9 cellular contexts compared by ENCODE assay signal in the genomic region with DNA sequence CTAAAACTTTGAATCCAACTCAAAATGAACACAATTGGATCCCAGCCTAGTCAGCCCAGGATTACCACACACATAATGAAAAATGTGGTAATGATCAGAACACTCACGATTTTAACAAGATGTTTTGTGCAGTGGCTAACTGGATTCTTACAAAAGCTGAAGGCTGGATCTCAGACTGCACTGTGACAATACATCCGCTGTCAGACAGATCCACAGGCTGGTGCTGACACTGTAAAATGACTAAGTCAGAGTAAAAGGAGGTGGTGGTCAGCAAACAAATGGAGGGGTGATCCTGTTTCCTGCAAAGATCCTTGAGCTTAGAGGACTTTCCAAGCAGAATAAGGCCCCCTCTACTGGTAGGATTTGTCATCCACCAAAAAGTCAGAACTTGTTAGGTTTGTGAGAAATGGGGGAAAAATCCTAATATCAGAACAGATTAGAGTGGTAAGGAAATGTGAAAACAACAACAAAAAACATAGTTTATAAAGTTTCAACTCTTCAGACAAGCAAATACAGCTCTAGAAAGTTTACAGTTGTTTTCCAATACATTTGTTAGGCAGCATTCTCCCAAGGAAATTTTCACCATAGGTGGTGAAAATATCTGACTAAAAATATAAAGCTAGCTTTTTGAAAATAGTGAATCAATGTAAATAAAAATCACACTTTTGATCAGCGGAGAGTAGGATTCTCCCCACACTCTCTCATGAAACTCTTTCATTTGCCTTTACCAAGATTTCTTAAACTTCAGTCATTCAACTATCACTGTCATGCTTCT.
DNase-seq lines count a peak whose midpoint lies in the region; ATAC-seq and TF ChIP-seq lines count a peak whose summit lies in the region.
"Had no signal": no experiment of that assay in that cellular context is flagged by ENCODE, and none has a peak within 500 bp of the region (broad histone marks: within the 10 kb centered on the region; RNA-seq: fewer than 3 reads in every experiment).

No MANE protein-coding gene starts in this region.

- DNase-seq in CD8-positive, alpha-beta T cell = no peak
- DNase-seq in H4 (ENCODE audit: low spot score) (peak; percentile 38), endodermal cell (peak; percentile 71), midbrain (lab: John Stamatoyannopoulos, UW) (peak; percentile 63)
- no peak for DNase-seq in activated CD4-positive, CD25-positive, alpha-beta regulatory T cell treated with anti-CD3 and anti-CD28 coated beads, Interleukin-2, amount 50 U/mL, for 72 hours

- peak; percentile 38 for TF ChIP-seq CTCF in CD8-positive, alpha-beta T cell (IDR thresholded peaks at IDR 0.05)
- TF ChIP-seq CTCF in OCI-LY1 (IDR thresholded peaks at IDR 0.05; ENCODE audit: low read length) (peak; percentile 70), endodermal cell (conservative IDR thresholded peaks at IDR 0.05) (peak; percentile 88)

- CTCF ChIA-PET in CD8-positive, alpha-beta T cell (lab: Charles Lee) = interaction anchor here (0.7 to 1.7 kb wide), 10 partner anchors 11 to 1594 kb away, joined by 3 to 7 read pairs (median 4); no protein-coding TSS in a partner anchor

- WGBS in endodermal cell (ENCODE audit: insufficient coverage in 1 of 2, insufficient read length in 1 of 2), 2 experiments = 54 to 64% methylated on average over 2 to 3 of the region's 3 CpGs

- H3K9me3 Mint-ChIP-seq in CD8-positive, alpha-beta T cell = peaks cover 2% of the 10 kb centered on the region
- H3K9me3 Mint-ChIP-seq in endodermal cell = peaks cover 20% of the 10 kb centered on the region

- H3F3A ChIP-seq in OCI-LY1 (ENCODE audit: insufficient read depth, low read length) = no peaks in the 10 kb centered on the region

- POLR2A ChIA-PET in CD8-positive, alpha-beta T cell (lab: Charles Lee) = no interaction called here

- H3K4me1 Mint-ChIP-seq in CD8-positive, alpha-beta T cell (ENCODE audit: low read depth) = no peaks in the 10 kb centered on the region
- H3K4me1 Mint-ChIP-seq in endodermal cell = peaks cover 12% of the 10 kb centered on the region

- no peaks in the 10 kb centered on the region for H4K20me1 ChIP-seq in OCI-LY1 (ENCODE audit: insufficient read depth, low read length)

- H3K4me1 ChIP-seq in CD8-positive, alpha-beta T cell (ENCODE audit: insufficient read depth, low read length) = no peaks in the 10 kb centered on the region
- H3K4me1 ChIP-seq in OCI-LY1 (ENCODE audit: insufficient read depth, low read length, severe bottlenecking) = peaks cover 9% of the 10 kb centered on the region
- peaks cover 4% of the 10 kb centered on the region for H3K4me1 ChIP-seq in endodermal cell (ENCODE audit: control insufficient read depth, insufficient read depth, low read length)

- no peaks in the 10 kb centered on the region for H3K27me3 ChIP-seq in CD8-positive, alpha-beta T cell (ENCODE audit: insufficient read depth, low read length)
- H3K27me3 ChIP-seq in OCI-LY1 (ENCODE audit: insufficient read depth, low read length) (no peaks in the 10 kb centered on the region), endodermal cell (ENCODE audit: control insufficient read depth, insufficient read depth, low read length, poor library complexity, severe bottlenecking) (no peaks in the 10 kb centered on the region)
- H3K27me3 ChIP-seq: neutrophil had no signal

- H3K27ac Mint-ChIP-seq in CD8-positive, alpha-beta T cell = no peak overlapping the region
- H3K27ac Mint-ChIP-seq in endodermal cell = peak overlapping the region; percentile 58

- H3K36me3 ChIP-seq in CD8-positive, alpha-beta T cell (ENCODE audit: insufficient read depth, low read length) = no peaks in the 10 kb centered on the region
- H3K36me3 ChIP-seq in OCI-LY1 (ENCODE audit: insufficient read depth, low read length) (no peaks in the 10 kb centered on the region), endodermal cell (ENCODE audit: control insufficient read depth, insufficient read depth, low read length) (no peaks in the 10 kb centered on the region)
- H3K36me3 ChIP-seq: neutrophil had no signal

- H3K27me3 Mint-ChIP-seq in CD8-positive, alpha-beta T cell (ENCODE audit: low read depth) = peaks cover 9% of the 10 kb centered on the region
- peaks cover 2% of the 10 kb centered on the region for H3K27me3 Mint-ChIP-seq in endodermal cell (ENCODE audit: insufficient read depth)

- intact Hi-C loops in CD8-positive, alpha-beta T cell (cut with DNase I, micrococcal nuclease) = loop anchor here (1.0 to 5.0 kb wide), 5 partner anchors 112 to 440 kb away; no protein-coding TSS in a partner anchor

- H3K27ac ChIP-seq in CD8-positive, alpha-beta T cell (ENCODE audit: low read depth, low read length) = no peak overlapping the region
- no peak overlapping the region for H3K27ac ChIP-seq in OCI-LY1 (ENCODE audit: low read depth, low read length, poor library complexity, severe bottlenecking)
- H3K27ac ChIP-seq in endodermal cell (ENCODE audit: low read depth, low read length) = no peak overlapping the region
- H3K27ac ChIP-seq: neutrophil had no signal

- no peaks in the 10 kb centered on the region for H3K36me3 Mint-ChIP-seq in CD8-positive, alpha-beta T cell
- peaks cover 3% of the 10 kb centered on the region for H3K36me3 Mint-ChIP-seq in endodermal cell (ENCODE audit: low read depth)

- H3K4me2 ChIP-seq in OCI-LY1 (ENCODE audit: low read length) = no peak overlapping the region

- H3K79me2 ChIP-seq in OCI-LY1 (ENCODE audit: insufficient read depth, low read length) = no peaks in the 10 kb centered on the region

- no peaks in the 10 kb centered on the region for H3K9me3 ChIP-seq in CD8-positive, alpha-beta T cell (ENCODE audit: low read length)
- peaks cover 5% of the 10 kb centered on the region; the same call in 1 of the 2 replicates for H3K9me3 ChIP-seq in OCI-LY1 (ENCODE audit: low read length)
- H3K9me3 ChIP-seq in endodermal cell (ENCODE audit: control insufficient read depth, low read length) = peaks cover 7% of the 10 kb centered on the region
- H3K9me3 ChIP-seq: neutrophil had no signal

- no peak overlapping the region for H3K4me3 Mint-ChIP-seq in CD8-positive, alpha-beta T cell
- H3K4me3 Mint-ChIP-seq in endodermal cell = no peak overlapping the region

- ATAC-seq in CD8-positive, alpha-beta T cell = no peak
- ATAC-seq in HG02571 (IDR thresholded peaks at IDR 0.05; ENCODE audit: unreplicated experiment) (no peak), HG03432 (IDR thresholded peaks at IDR 0.05; ENCODE audit: unreplicated experiment) (no peak)

- no peak overlapping the region for H3K4me3 ChIP-seq in CD8-positive, alpha-beta T cell (ENCODE audit: low read depth, low read length)
- H3K4me3 ChIP-seq in OCI-LY1 (ENCODE audit: low read depth, low read length, poor library complexity, severe bottlenecking) = no peak overlapping the region
- H3K4me3 ChIP-seq in endodermal cell (ENCODE audit: low read length) = no peak overlapping the region

- no peak overlapping the region for H2AFZ ChIP-seq in OCI-LY1 (ENCODE audit: low read length)

- no peaks in the 10 kb centered on the region for H3K9me2 ChIP-seq in OCI-LY1 (ENCODE audit: low read depth, low read length)

- H3K9ac ChIP-seq in OCI-LY1 (ENCODE audit: low read length) = no peak overlapping the region
- H3K9ac ChIP-seq in endodermal cell (ENCODE audit: extremely low read depth, low read length, poor library complexity, severe bottlenecking) = no peak overlapping the region

Comparison
In these comparisons a context has a peak if more than half of its experiments do, and no peak if none do; other contexts are left out.
1. DNase-seq: peak in H4 (single experiment), endodermal cell (single experiment) and midbrain (single experiment); none in CD8-positive, alpha-beta T cell (0 of 7) and activated CD4-positive, CD25-positive, alpha-beta regulatory T cell treated with anti-CD3 and anti-CD28 coated beads, Interleukin-2, amount 50 U/mL, for 72 hours (single experiment).
2. CTCF ChIP-seq: peak in every context shown above with its lines; median percentile 88 in endodermal cell; 70 in OCI-LY1; 38 in CD8-positive, alpha-beta T cell.